In genomic region chr5:172683264-172683663, GRCh38 we compare ENCODE assay signal across 13 cellular contexts. TPM values are rescaled to one million over a fixed set of nuclear protein-coding genes. Genes with fewer than 3 reads are reported as not detected.
DNase-seq lines count a peak whose midpoint lies in the region; ATAC-seq and TF ChIP-seq lines count a peak whose summit lies in the region.
"Had no signal": no experiment of that assay in that cellular context is flagged by ENCODE, and none has a peak within 500 bp of the region (broad histone marks: within the 10 kb centered on the region; RNA-seq: fewer than 3 reads in every experiment).

No MANE protein-coding gene starts in this region.

- CTCF ChIA-PET in activated naive CD4-positive, alpha-beta T cell treated with anti-CD3 and anti-CD28 coated beads, Interleukin-2, amount 10 ng/mL, durations not matched to agents 7 days and 5 days (lab: Charles Lee), result interaction anchor here (0.8 kb wide), 1 partner anchor 10 kb away, joined by 3 read pairs; no protein-coding TSS in a partner anchor
- CTCF ChIA-PET in SK-N-SH (lab: Yijun Ruan, JAX), result interaction anchor here (1.0 kb wide), 1 partner anchor 14 kb away, joined by 4 read pairs; no protein-coding TSS in a partner anchor

- H3K4me1 Mint-ChIP-seq in activated naive CD4-positive, alpha-beta T cell treated with anti-CD3 and anti-CD28 coated beads, Interleukin-2, amount 50 U/mL, for 24 hours, result peaks cover 11% of the 10 kb centered on the region
- peaks cover 14% of the 10 kb centered on the region for H3K4me1 Mint-ChIP-seq in activated naive CD4-positive, alpha-beta T cell treated with anti-CD3 and anti-CD28 coated beads, Interleukin-2, amount 10 ng/mL, durations not matched to agents 7 days and 5 days
- H3K4me1 Mint-ChIP-seq in central memory CD8-positive, alpha-beta T cell, result peaks cover 7% of the 10 kb centered on the region
- H3K4me1 Mint-ChIP-seq in naive thymus-derived CD8-positive, alpha-beta T cell, result peaks cover 5 to 16% (median 11%) of the 10 kb centered on the region in 4 donors

- DNase-seq in activated naive CD4-positive, alpha-beta T cell treated with anti-CD3 and anti-CD28 coated beads, Interleukin-2, amount 10 ng/mL, durations not matched to agents 7 days and 5 days, result no peak
- no peak for DNase-seq in central memory CD8-positive, alpha-beta T cell (ENCODE audit: low spot score in 2 of 2)
- DNase-seq in naive thymus-derived CD8-positive, alpha-beta T cell, result no peak
- DNase-seq in glomerular visceral epithelial cell (ENCODE audit: extremely low spot score) (no peak), SK-N-SH (no peak), stomach (no peak)
- no peak for DNase-seq in stimulated activated CD8-positive, alpha-beta memory T cell treated with anti-CD3 and anti-CD28 coated beads, Interleukin-4, amount 100 ng/mL, for 48 hours
- DNase-seq: HCEC 1CT, NCI-H1092 had no signal

- intact Hi-C loops in stomach (cut with DNase I; ENCODE audit: low total_unique reads), result no loop called here

- no peak overlapping the region for H3K4me2 ChIP-seq in SK-N-SH

- no peak overlapping the region for H3K27ac Mint-ChIP-seq in activated naive CD4-positive, alpha-beta T cell treated with anti-CD3 and anti-CD28 coated beads, Interleukin-2, amount 50 U/mL, for 24 hours
- H3K27ac Mint-ChIP-seq in activated naive CD4-positive, alpha-beta T cell treated with anti-CD3 and anti-CD28 coated beads, Interleukin-2, amount 10 ng/mL, durations not matched to agents 7 days and 5 days, result no peak overlapping the region
- H3K27ac Mint-ChIP-seq in central memory CD8-positive, alpha-beta T cell (ENCODE audit: low read depth), result peak overlapping the region; percentile 86
- peak overlapping the region in 6 of 10 donors; percentile 5 to 85 (median 75) for H3K27ac Mint-ChIP-seq in naive thymus-derived CD8-positive, alpha-beta T cell

- no peaks in the 10 kb centered on the region for H3K27me3 ChIP-seq in SK-N-SH (ENCODE audit: insufficient read depth)
- peaks cover 0 to 13% (median 3%) of the 10 kb centered on the region in 3 donors for H3K27me3 ChIP-seq in stomach
- H3K27me3 ChIP-seq: right atrium auricular region had no signal

- POLR2A ChIA-PET in naive thymus-derived CD8-positive, alpha-beta T cell (lab: Charles Lee), result interaction anchor here (0.9 to 2.6 kb wide), 3 partner anchors 9 to 14 kb away, joined by 3 to 17 read pairs (median 4); no protein-coding TSS in a partner anchor
- POLR2A ChIA-PET in SK-N-SH (lab: Yijun Ruan, JAX), result no interaction called here

- no peak overlapping the region for H2AFZ ChIP-seq in SK-N-SH (ENCODE audit: low read depth)

- H3K4me3 ChIP-seq in SK-N-SH (ENCODE audit: low read depth in 2 of 2, low read length in 1 of 2) (no peak overlapping the region), stomach (peak overlapping the region in 1 of 4 donors; percentile 22)
- H3K4me3 ChIP-seq: K562, right atrium auricular region had no signal

- ATAC-seq in central memory CD8-positive, alpha-beta T cell (replicated peaks; ENCODE audit: extremely low read depth, poor library complexity, severe bottlenecking), result no peak
- ATAC-seq in naive thymus-derived CD8-positive, alpha-beta T cell, result no peak
- ATAC-seq: K562 had no signal

- TF ChIP-seq CTCF in SK-N-SH (IDR thresholded peaks at IDR 0.05) (no peak), stomach (IDR thresholded peaks at IDR 0.05) (no peak)

- H3K9me3 ChIP-seq in SK-N-SH (no peaks in the 10 kb centered on the region), stomach (no peaks in the 10 kb centered on the region)
- H3K9me3 ChIP-seq: right atrium auricular region had no signal

- TF ChIP-seq POLR2A in stomach (IDR thresholded peaks at IDR 0.05), result no peak

- no peaks in the 10 kb centered on the region for H3F3A ChIP-seq in SK-N-SH (replicated peaks; ENCODE audit: insufficient read depth)

- peaks cover 0 to 9% of the 10 kb centered on the region in 2 experiments; a peak in 1 of 4 replicates for H3K4me1 ChIP-seq in SK-N-SH (ENCODE audit: control insufficient read depth in 1 of 2, insufficient read depth in 2 of 2, low read depth in 1 of 2, low read length in 1 of 2)
- peaks cover 3 to 28% (median 19%) of the 10 kb centered on the region in 4 donors for H3K4me1 ChIP-seq in stomach

- 97% methylated on average over 41 of the region's 53 CpGs for WGBS in SK-N-SH (ENCODE audit: low lambda C conversion rate)
- 66 to 84% (median 73%) methylated on average over 26 to 53 of the region's 53 CpGs for WGBS in stomach, 5 donors

- no peak overlapping the region for H3K9ac ChIP-seq in SK-N-SH

- H4K20me1 ChIP-seq in SK-N-SH (ENCODE audit: insufficient read depth), result no peaks in the 10 kb centered on the region

- no peaks in the 10 kb centered on the region for H3K36me3 ChIP-seq in SK-N-SH (replicated peaks in 1 of 2; ENCODE audit: control insufficient read depth in 1 of 2, insufficient read depth in 2 of 2, low read length in 1 of 2)
- peaks cover 0 to 10% (median 7%) of the 10 kb centered on the region in 4 donors for H3K36me3 ChIP-seq in stomach

- no peak overlapping the region for H3K27ac ChIP-seq in SK-N-SH (ENCODE audit: low read depth in 2 of 2, low read length in 1 of 2)
- no peak overlapping the region for H3K27ac ChIP-seq in stomach
- H3K27ac ChIP-seq: right atrium auricular region had no signal

- no peak for TF ChIP-seq RAD21 in SK-N-SH (IDR thresholded peaks at IDR 0.05; ENCODE audit: low read length)

- no peak for TF ChIP-seq EP300 in SK-N-SH (IDR thresholded peaks at IDR 0.05; ENCODE audit: borderline replicate concordance in 1 of 2, low read depth in 1 of 2, low read length in 1 of 2)
- TF ChIP-seq EP300 in stomach (IDR thresholded peaks at IDR 0.05), result no peak

- no peaks in the 10 kb centered on the region for H3K9me3 Mint-ChIP-seq in activated naive CD4-positive, alpha-beta T cell treated with anti-CD3 and anti-CD28 coated beads, Interleukin-2, amount 50 U/mL, for 24 hours
- H3K9me3 Mint-ChIP-seq in activated naive CD4-positive, alpha-beta T cell treated with anti-CD3 and anti-CD28 coated beads, Interleukin-2, amount 10 ng/mL, durations not matched to agents 7 days and 5 days, result no peaks in the 10 kb centered on the region
- H3K9me3 Mint-ChIP-seq in central memory CD8-positive, alpha-beta T cell, result no peaks in the 10 kb centered on the region
- peaks cover 0 to 5% (median 0%) of the 10 kb centered on the region in 9 donors for H3K9me3 Mint-ChIP-seq in naive thymus-derived CD8-positive, alpha-beta T cell
- H3K9me3 Mint-ChIP-seq: T-helper 2 cell treated with Interferon-gamma antibody and Interleukin-4, amounts not matched to agents 5 μg/mL and 100 μg/mL, for 36 hours had no signal

- H3K36me3 Mint-ChIP-seq in activated naive CD4-positive, alpha-beta T cell treated with anti-CD3 and anti-CD28 coated beads, Interleukin-2, amount 50 U/mL, for 24 hours, result no peaks in the 10 kb centered on the region
- peaks cover 4% of the 10 kb centered on the region for H3K36me3 Mint-ChIP-seq in activated naive CD4-positive, alpha-beta T cell treated with anti-CD3 and anti-CD28 coated beads, Interleukin-2, amount 10 ng/mL, durations not matched to agents 7 days and 5 days
- peaks cover 7% of the 10 kb centered on the region for H3K36me3 Mint-ChIP-seq in central memory CD8-positive, alpha-beta T cell (ENCODE audit: insufficient read depth)
- no peaks in the 10 kb centered on the region for H3K36me3 Mint-ChIP-seq in naive thymus-derived CD8-positive, alpha-beta T cell

- no peaks in the 10 kb centered on the region for H3K27me3 Mint-ChIP-seq in activated naive CD4-positive, alpha-beta T cell treated with anti-CD3 and anti-CD28 coated beads, Interleukin-2, amount 50 U/mL, for 24 hours
- H3K27me3 Mint-ChIP-seq in activated naive CD4-positive, alpha-beta T cell treated with anti-CD3 and anti-CD28 coated beads, Interleukin-2, amount 10 ng/mL, durations not matched to agents 7 days and 5 days, result peaks cover 27% of the 10 kb centered on the region
- peaks cover 8% of the 10 kb centered on the region for H3K27me3 Mint-ChIP-seq in central memory CD8-positive, alpha-beta T cell
- H3K27me3 Mint-ChIP-seq in naive thymus-derived CD8-positive, alpha-beta T cell, result peaks cover 0 to 9% (median 2%) of the 10 kb centered on the region in 5 donors

- no peaks in the 10 kb centered on the region for H3K9me2 ChIP-seq in SK-N-SH

- no peaks in the 10 kb centered on the region for H3K79me2 ChIP-seq in SK-N-SH (ENCODE audit: insufficient read depth)

- peak overlapping the region; percentile 70 for H3K4me3 Mint-ChIP-seq in activated naive CD4-positive, alpha-beta T cell treated with anti-CD3 and anti-CD28 coated beads, Interleukin-2, amount 50 U/mL, for 24 hours
- no peak overlapping the region for H3K4me3 Mint-ChIP-seq in activated naive CD4-positive, alpha-beta T cell treated with anti-CD3 and anti-CD28 coated beads, Interleukin-2, amount 10 ng/mL, durations not matched to agents 7 days and 5 days
- H3K4me3 Mint-ChIP-seq in central memory CD8-positive, alpha-beta T cell, result peak overlapping the region; percentile 71
- peak overlapping the region; percentile 43 to 85 (median 69) for H3K4me3 Mint-ChIP-seq in naive thymus-derived CD8-positive, alpha-beta T cell

TF ChIP-seq in SK-N-SH, 30 proteins besides CTCF, POLR2A, EP300 and RAD21 (continues in another document):
- no peak for TF ChIP-seq RCOR1 (IDR thresholded peaks at IDR 0.05; ENCODE audit: low read length)
- TF ChIP-seq TCF12 (IDR thresholded peaks at IDR 0.05), result no peak
- TF ChIP-seq FOSL2 (IDR thresholded peaks at IDR 0.05; ENCODE audit: borderline replicate concordance, low read depth), result no peak
- TF ChIP-seq YY1 (IDR thresholded peaks at IDR 0.05; ENCODE audit: low read depth), result no peak
- TF ChIP-seq POLR2AphosphoS5 (IDR thresholded peaks at IDR 0.05; ENCODE audit: low read depth, low read length), result no peak
- TF ChIP-seq USF1 (IDR thresholded peaks at IDR 0.05; ENCODE audit: borderline replicate concordance, low read depth), result no peak
- TF ChIP-seq MEF2A (IDR thresholded peaks at IDR 0.05; ENCODE audit: borderline replicate concordance, low read depth), result no peak
- TF ChIP-seq JUND (IDR thresholded peaks at IDR 0.05), result no peak

RNA-seq across cellular contexts. Expression of gene NEURL1B, which starts 42.2 kb away (rescaled TPM):
- under 1 TPM; 0.38 to 0.49 TPM for total RNA-seq in naive thymus-derived CD8-positive, alpha-beta T cell
- under 1 TPM in 1 of 3 donors, not detected in 2; 0.06 TPM for polyA plus RNA-seq in naive thymus-derived CD8-positive, alpha-beta T cell
- polyA plus RNA-seq in SK-N-SH (2012; rRNA removed) (2.2 and 2.8 TPM in 2 replicates), stomach (1 to 10 TPM; 2.7 to 7.3 (median 4.2) TPM)
- 1.8 and 2.8 TPM in 2 replicates for polyA plus RNA-seq in SK-N-SH (2012; cell fraction: cytosol; rRNA removed)
- polyA plus RNA-seq in SK-N-SH (2012; cell fraction: nucleus; rRNA removed), result 6.2 and 7.7 TPM in 2 replicates
- total RNA-seq in stomach, result 10 to 100 TPM in 4 of 5 donors, 1 to 10 TPM in 1; 9.1 to 60.3 (median 17.4) TPM
- polyA plus RNA-seq: K562 had no signal

Comparison
In these comparisons a context has a peak if more than half of its experiments do, and no peak if none do; other contexts are left out.
1. H3K27ac Mint-ChIP-seq: peak in central memory CD8-positive, alpha-beta T cell (single experiment) and naive thymus-derived CD8-positive, alpha-beta T cell (6 of 10); none in activated naive CD4-positive, alpha-beta T cell treated with anti-CD3 and anti-CD28 coated beads, Interleukin-2, amount 50 U/mL, for 24 hours (single experiment) and activated naive CD4-positive, alpha-beta T cell treated with anti-CD3 and anti-CD28 coated beads, Interleukin-2, amount 10 ng/mL, durations not matched to agents 7 days and 5 days (single experiment).